Comparison of ENCODE assay signal across 7 cellular contexts in genomic region chr3:10011644-10012043, GRCh38. TPM values are rescaled to one million over a fixed set of nuclear protein-coding genes. Genes with fewer than 3 reads are reported as not detected.
A peak's percentile ranks its signal among the peaks of the same experiment; 100 is the strongest.
DNase-seq lines count a peak whose midpoint lies in the region; ATAC-seq and TF ChIP-seq lines count a peak whose summit lies in the region.

No MANE protein-coding gene starts in this region.

- H3K4me1 Mint-ChIP-seq in HFFc6 (ENCODE audit: low read depth) (peaks cover 43% of the 10 kb centered on the region), WTC11 (peaks cover 20% of the 10 kb centered on the region)

- ATAC-seq in WTC11 (no peak), gastroesophageal sphincter (no peak)

- H3K4me2 ChIP-seq in skeletal muscle satellite cell (ENCODE audit: low read length), result peak overlapping the region; percentile 88

- H3K9me3 Mint-ChIP-seq in HFFc6 (no peaks in the 10 kb centered on the region), WTC11 (no peaks in the 10 kb centered on the region)

- H3K27me3 Mint-ChIP-seq in HFFc6 (ENCODE audit: insufficient read depth), result peaks cover 2% of the 10 kb centered on the region
- H3K27me3 Mint-ChIP-seq in WTC11 (ENCODE audit: low read depth), result peaks cover 26% of the 10 kb centered on the region

- no peak overlapping the region for H3K9ac ChIP-seq in skeletal muscle satellite cell (ENCODE audit: low read depth, low read length)

- H3K27me3 ChIP-seq in gastroesophageal sphincter (no peaks in the 10 kb centered on the region), skeletal muscle satellite cell (ENCODE audit: control insufficient read depth, insufficient read depth, low read length) (no peaks in the 10 kb centered on the region)

- TF ChIP-seq CTCF in HFFc6 (IDR thresholded peaks at IDR 0.05), result no peak
- TF ChIP-seq CTCF in WTC11 (IDR thresholded peaks at IDR 0.05), result no peak
- no peak for TF ChIP-seq CTCF in gastroesophageal sphincter (IDR thresholded peaks at IDR 0.05)

- H3K4me1 ChIP-seq in gastroesophageal sphincter (peaks cover 4 to 65% (median 38%) of the 10 kb centered on the region in 3 donors), skeletal muscle satellite cell (ENCODE audit: control insufficient read depth, insufficient read depth, low read length) (peaks cover 35% of the 10 kb centered on the region)

- peak overlapping the region in 3 of 4 donors; percentile 78 to 83 (median 81) for H3K27ac ChIP-seq in gastroesophageal sphincter

- DNase-seq in HFFc6 (peak; percentile 33), WTC11 (ENCODE audit: low spot score) (no peak), NCI-H748 (lab: John Stamatoyannopoulos, UW; ENCODE audit: unreplicated experiment) (no peak), T1000 (lab: John Stamatoyannopoulos, UW) (no peak), dermis blood vessel endothelial cell (no peak)

- WGBS in gastroesophageal sphincter (ENCODE audit: low coverage in 1 of 2), 2 donors, result 25 to 56% methylated on average over 2 to 3 of the region's 8 CpGs

- POLR2A ChIA-PET in WTC11 (lab: Charles Lee), result interaction anchor here (1.0 to 2.0 kb wide), 3 partner anchors 14 to 648 kb away, joined by 3 to 10 read pairs (median 3); partner anchors contain the start of genes ARPC4, FANCD2, TADA3 and THUMPD3

- no peak for TF ChIP-seq EP300 in gastroesophageal sphincter (IDR thresholded peaks at IDR 0.05)

- H3K9me3 ChIP-seq in gastroesophageal sphincter (no peaks in the 10 kb centered on the region), skeletal muscle satellite cell (replicated peaks; ENCODE audit: low read length) (no peaks in the 10 kb centered on the region)

- H3K36me3 Mint-ChIP-seq in HFFc6 (ENCODE audit: low read depth), result no peaks in the 10 kb centered on the region
- H3K36me3 Mint-ChIP-seq in WTC11, result no peaks in the 10 kb centered on the region

- CTCF ChIA-PET in WTC11 (lab: Charles Lee), result interaction anchor here (1.4 kb wide), 1 partner anchor 508 kb away, joined by 3 read pairs; no protein-coding TSS in a partner anchor

- TF ChIP-seq POLR2A in gastroesophageal sphincter (IDR thresholded peaks at IDR 0.05), result no peak

- H3K4me3 Mint-ChIP-seq in HFFc6 (peak overlapping the region; percentile 75), WTC11 (0 out of 2 replicates have a peak overlapping the region, but pooled peaks have one; percentile 26)

- H3K27ac Mint-ChIP-seq in HFFc6 (peak overlapping the region; percentile 31; the same call in 1 of the 2 replicates), WTC11 (no peak overlapping the region)

- H3K4me3 ChIP-seq in gastroesophageal sphincter (peak overlapping the region in 1 of 2 donors; percentile 72), skeletal muscle satellite cell (ENCODE audit: low read length) (peak overlapping the region; percentile 63)

- H3K36me3 ChIP-seq in gastroesophageal sphincter (no peaks in the 10 kb centered on the region), skeletal muscle satellite cell (ENCODE audit: insufficient read depth, low read length) (no peaks in the 10 kb centered on the region)

TF ChIP-seq in WTC11, 78 proteins besides CTCF, POLR2A, EP300 and RAD21 (continues in another document):
- no peak for TF ChIP-seq ZNF138 (CRISPR knock-in tag; conservative IDR thresholded peaks at IDR 0.05)
- TF ChIP-seq, protein P1, sequence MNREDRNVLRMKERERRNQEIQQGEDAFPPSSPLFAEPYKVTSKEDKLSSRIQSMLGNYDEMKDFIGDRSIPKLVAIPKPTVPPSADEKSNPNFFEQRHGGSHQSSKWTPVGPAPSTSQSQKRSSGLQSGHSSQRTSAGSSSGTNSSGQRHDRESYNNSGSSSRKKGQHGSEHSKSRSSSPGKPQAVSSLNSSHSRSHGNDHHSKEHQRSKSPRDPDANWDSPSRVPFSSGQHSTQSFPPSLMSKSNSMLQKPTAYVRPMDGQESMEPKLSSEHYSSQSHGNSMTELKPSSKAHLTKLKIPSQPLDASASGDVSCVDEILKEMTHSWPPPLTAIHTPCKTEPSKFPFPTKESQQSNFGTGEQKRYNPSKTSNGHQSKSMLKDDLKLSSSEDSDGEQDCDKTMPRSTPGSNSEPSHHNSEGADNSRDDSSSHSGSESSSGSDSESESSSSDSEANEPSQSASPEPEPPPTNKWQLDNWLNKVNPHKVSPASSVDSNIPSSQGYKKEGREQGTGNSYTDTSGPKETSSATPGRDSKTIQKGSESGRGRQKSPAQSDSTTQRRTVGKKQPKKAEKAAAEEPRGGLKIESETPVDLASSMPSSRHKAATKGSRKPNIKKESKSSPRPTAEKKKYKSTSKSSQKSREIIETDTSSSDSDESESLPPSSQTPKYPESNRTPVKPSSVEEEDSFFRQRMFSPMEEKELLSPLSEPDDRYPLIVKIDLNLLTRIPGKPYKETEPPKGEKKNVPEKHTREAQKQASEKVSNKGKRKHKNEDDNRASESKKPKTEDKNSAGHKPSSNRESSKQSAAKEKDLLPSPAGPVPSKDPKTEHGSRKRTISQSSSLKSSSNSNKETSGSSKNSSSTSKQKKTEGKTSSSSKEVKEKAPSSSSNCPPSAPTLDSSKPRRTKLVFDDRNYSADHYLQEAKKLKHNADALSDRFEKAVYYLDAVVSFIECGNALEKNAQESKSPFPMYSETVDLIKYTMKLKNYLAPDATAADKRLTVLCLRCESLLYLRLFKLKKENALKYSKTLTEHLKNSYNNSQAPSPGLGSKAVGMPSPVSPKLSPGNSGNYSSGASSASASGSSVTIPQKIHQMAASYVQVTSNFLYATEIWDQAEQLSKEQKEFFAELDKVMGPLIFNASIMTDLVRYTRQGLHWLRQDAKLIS (CRISPR knock-in tag; IDR thresholded peaks at IDR 0.05; ENCODE audit: borderline replicate concordance), result no peak
- no peak for TF ChIP-seq FOXJ3 (CRISPR knock-in tag; IDR thresholded peaks at IDR 0.05; ENCODE audit: borderline replicate concordance)
- TF ChIP-seq, protein P2, sequence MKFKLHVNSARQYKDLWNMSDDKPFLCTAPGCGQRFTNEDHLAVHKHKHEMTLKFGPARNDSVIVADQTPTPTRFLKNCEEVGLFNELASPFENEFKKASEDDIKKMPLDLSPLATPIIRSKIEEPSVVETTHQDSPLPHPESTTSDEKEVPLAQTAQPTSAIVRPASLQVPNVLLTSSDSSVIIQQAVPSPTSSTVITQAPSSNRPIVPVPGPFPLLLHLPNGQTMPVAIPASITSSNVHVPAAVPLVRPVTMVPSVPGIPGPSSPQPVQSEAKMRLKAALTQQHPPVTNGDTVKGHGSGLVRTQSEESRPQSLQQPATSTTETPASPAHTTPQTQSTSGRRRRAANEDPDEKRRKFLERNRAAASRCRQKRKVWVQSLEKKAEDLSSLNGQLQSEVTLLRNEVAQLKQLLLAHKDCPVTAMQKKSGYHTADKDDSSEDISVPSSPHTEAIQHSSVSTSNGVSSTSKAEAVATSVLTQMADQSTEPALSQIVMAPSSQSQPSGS (CRISPR knock-in tag; IDR thresholded peaks at IDR 0.05; ENCODE audit: borderline replicate concordance, low read depth), result no peak
- no peak for TF ChIP-seq AR (CRISPR knock-in tag; IDR thresholded peaks at IDR 0.05)
- TF ChIP-seq PRRX2 (CRISPR knock-in tag; IDR thresholded peaks at IDR 0.05), result no peak
- TF ChIP-seq, protein P3, sequence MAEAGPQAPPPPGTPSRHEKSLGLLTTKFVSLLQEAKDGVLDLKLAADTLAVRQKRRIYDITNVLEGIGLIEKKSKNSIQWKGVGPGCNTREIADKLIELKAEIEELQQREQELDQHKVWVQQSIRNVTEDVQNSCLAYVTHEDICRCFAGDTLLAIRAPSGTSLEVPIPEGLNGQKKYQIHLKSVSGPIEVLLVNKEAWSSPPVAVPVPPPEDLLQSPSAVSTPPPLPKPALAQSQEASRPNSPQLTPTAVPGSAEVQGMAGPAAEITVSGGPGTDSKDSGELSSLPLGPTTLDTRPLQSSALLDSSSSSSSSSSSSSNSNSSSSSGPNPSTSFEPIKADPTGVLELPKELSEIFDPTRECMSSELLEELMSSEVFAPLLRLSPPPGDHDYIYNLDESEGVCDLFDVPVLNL (CRISPR knock-in tag; IDR thresholded peaks at IDR 0.05; ENCODE audit: borderline replicate concordance, low read depth), result no peak
- TF ChIP-seq NFE2L1 (CRISPR knock-in tag; IDR thresholded peaks at IDR 0.05), result no peak
- TF ChIP-seq RORB (CRISPR knock-in tag; IDR thresholded peaks at IDR 0.05), result no peak

RNA-seq across cellular contexts. Expression of gene FANCD2, which starts 14.6 kb away (rescaled TPM):
- total RNA-seq in HFFc6 (2021; fragmentation: NEBNext Ultra II Directional; extraction: Animal tissue kit (Norgen Biotek cat#: 25700)), result 10 to 100 TPM in 5 of 6 experiments, 1 to 10 TPM in 1; 9.7 to 21.7 (median 17.5) TPM
- total RNA-seq in WTC11 (2021) (69.6 to 73.5 TPM (median 73.1 TPM) in 3 replicates), gastroesophageal sphincter (1 to 10 TPM in 3 of 4 donors, under 1 TPM in 1; 0.96 to 7.3 (median 4.1) TPM), dermis blood vessel endothelial cell (15.0 and 37.2 TPM in 2 replicates)
- 15.7 and 16.5 TPM in 2 replicates for total RNA-seq in skeletal muscle satellite cell (2012; rRNA removed)

RNA-seq across cellular contexts. Expression of gene EMC3, which starts 25.0 kb away (rescaled TPM):
- 100 to 1,000 TPM in 2 of 6 experiments, 10 to 100 TPM in 4; 82.3 to 119 (median 96.5) TPM for total RNA-seq in HFFc6 (2021; fragmentation: NEBNext Ultra II Directional; extraction: Animal tissue kit (Norgen Biotek cat#: 25700))
- total RNA-seq in WTC11 (2021) (38.0 to 43.8 TPM (median 42.1 TPM) in 3 replicates), gastroesophageal sphincter (10 to 100 TPM; 38.8 to 81.6 (median 73.9) TPM), dermis blood vessel endothelial cell (44.6 and 121 TPM in 2 replicates)
- total RNA-seq in skeletal muscle satellite cell (2012; rRNA removed), result 61.3 and 64.0 TPM in 2 replicates

RNA-seq across cellular contexts. Expression of gene PRRT3, which starts 59.4 kb away (rescaled TPM):
- 1 to 10 TPM; 4.3 to 9.2 (median 7.7) TPM for total RNA-seq in HFFc6 (2021; fragmentation: NEBNext Ultra II Directional; extraction: Animal tissue kit (Norgen Biotek cat#: 25700))
- total RNA-seq in WTC11 (2021), result 9.2 to 11.5 TPM (median 11.4 TPM) in 3 replicates
- total RNA-seq in gastroesophageal sphincter, result 1 to 10 TPM; 1.3 to 3.6 (median 2.7) TPM
- 1.7 and 3.8 TPM in 2 replicates for total RNA-seq in skeletal muscle satellite cell (2012; rRNA removed)
- total RNA-seq in dermis blood vessel endothelial cell, result 0.68 and 0.84 TPM in 2 replicates
